Comparison of ENCODE assay signal across 17 cellular contexts in genomic region chr2:64789466-64790320, GRCh38.
"Had no signal": no experiment of that assay in that cellular context is flagged by ENCODE, and none has a peak within 500 bp of the region (broad histone marks: within the 10 kb centered on the region; RNA-seq: fewer than 3 reads in every experiment).

No MANE protein-coding gene starts in this region.

- DNase-seq: activated CD4-positive, alpha-beta T cell treated with anti-CD3 and anti-CD28 coated beads for 1 hour; activated CD8-positive, alpha-beta memory T cell treated with anti-CD3 and anti-CD28 coated beads for 24 hours; activated CD8-positive, alpha-beta memory T cell treated with anti-CD3 and anti-CD28 coated beads, Interleukin-2, amount 50 U/mL, for 48 hours; activated gamma-delta T cell; activated T-cell treated with anti-CD3 and anti-CD28 coated beads, Interleukin-2, amount 50 U/mL, for 72 hours; cortex of kidney; head of caudate nucleus; sigmoid colon; stimulated activated CD4-positive, alpha-beta T cell treated with anti-CD3 and anti-CD28 coated beads, Interleukin-4, amount 100 ng/mL, for 24 hours; SW 1271; T-helper 2 cell; WERI-Rb-1 had no signal

- H3K36me3 Mint-ChIP-seq: activated naive CD4-positive, alpha-beta T cell treated with anti-CD3 and anti-CD28 coated beads, Interleukin-2, amount 50 U/mL, for 24 hours; natural killer cell treated with Interleukin-12 subunit alpha and Interleukin-12 subunit beta and Interleukin-15 and Interleukin-18, amount 100 ng/mL, for 72 hours; stimulated activated effector memory CD8-positive, alpha-beta T cell treated with anti-CD3 and anti-CD28 coated beads, Interleukin-12 subunit alpha, Interleukin-12 subunit beta, amount 100 ng/mL, for 72 hours had no signal

- H3K27me3 Mint-ChIP-seq: activated naive CD4-positive, alpha-beta T cell treated with anti-CD3 and anti-CD28 coated beads, Interleukin-2, amount 50 U/mL, for 24 hours; natural killer cell treated with Interleukin-12 subunit alpha and Interleukin-12 subunit beta and Interleukin-15 and Interleukin-18, amount 100 ng/mL, for 72 hours had no signal

- H3K4me3 Mint-ChIP-seq: activated naive CD4-positive, alpha-beta T cell treated with anti-CD3 and anti-CD28 coated beads, Interleukin-2, amount 50 U/mL, for 24 hours; activated T-cell treated with anti-CD3 and anti-CD28 coated beads, Interleukin-2, amount 50 U/mL, for 72 hours; natural killer cell treated with Interleukin-12 subunit alpha and Interleukin-12 subunit beta and Interleukin-15 and Interleukin-18, amount 100 ng/mL, for 72 hours; stimulated activated effector memory CD8-positive, alpha-beta T cell treated with anti-CD3 and anti-CD28 coated beads, Interleukin-12 subunit alpha, Interleukin-12 subunit beta, amount 100 ng/mL, for 72 hours had no signal

- H3K27ac ChIP-seq: ascending aorta, sigmoid colon, thoracic aorta, WERI-Rb-1 had no signal

- H3K9me3 Mint-ChIP-seq: activated naive CD4-positive, alpha-beta T cell treated with anti-CD3 and anti-CD28 coated beads, Interleukin-2, amount 50 U/mL, for 24 hours; activated T-cell treated with anti-CD3 and anti-CD28 coated beads, Interleukin-2, amount 50 U/mL, for 72 hours; natural killer cell treated with Interleukin-12 subunit alpha and Interleukin-12 subunit beta and Interleukin-15 and Interleukin-18, amount 100 ng/mL, for 72 hours; stimulated activated effector memory CD8-positive, alpha-beta T cell treated with anti-CD3 and anti-CD28 coated beads, Interleukin-12 subunit alpha, Interleukin-12 subunit beta, amount 100 ng/mL, for 72 hours had no signal

- ATAC-seq: activated T-cell treated with anti-CD3 and anti-CD28 coated beads, Interleukin-2, amount 50 U/mL, for 72 hours; natural killer cell treated with Interleukin-12 subunit alpha and Interleukin-12 subunit beta and Interleukin-15 and Interleukin-18, amount 100 ng/mL, for 72 hours; stimulated activated effector memory CD8-positive, alpha-beta T cell treated with anti-CD3 and anti-CD28 coated beads, Interleukin-12 subunit alpha, Interleukin-12 subunit beta, amount 100 ng/mL, for 72 hours had no signal

- H3K27ac Mint-ChIP-seq: activated naive CD4-positive, alpha-beta T cell treated with anti-CD3 and anti-CD28 coated beads, Interleukin-2, amount 50 U/mL, for 24 hours; activated T-cell treated with anti-CD3 and anti-CD28 coated beads, Interleukin-2, amount 50 U/mL, for 72 hours; natural killer cell treated with Interleukin-12 subunit alpha and Interleukin-12 subunit beta and Interleukin-15 and Interleukin-18, amount 100 ng/mL, for 72 hours; stimulated activated effector memory CD8-positive, alpha-beta T cell treated with anti-CD3 and anti-CD28 coated beads, Interleukin-12 subunit alpha, Interleukin-12 subunit beta, amount 100 ng/mL, for 72 hours had no signal

- H3K4me1 Mint-ChIP-seq: activated naive CD4-positive, alpha-beta T cell treated with anti-CD3 and anti-CD28 coated beads, Interleukin-2, amount 50 U/mL, for 24 hours; stimulated activated effector memory CD8-positive, alpha-beta T cell treated with anti-CD3 and anti-CD28 coated beads, Interleukin-12 subunit alpha, Interleukin-12 subunit beta, amount 100 ng/mL, for 72 hours had no signal
